29 cellular contexts compared by ENCODE assay signal in genomic region chr6:25635886-25636317, GRCh38. TPM values are rescaled to one million over a fixed set of nuclear protein-coding genes. Genes with fewer than 3 reads are reported as not detected.
DNase-seq lines count a peak whose midpoint lies in the region; FAIRE-seq and TF ChIP-seq lines count a peak whose summit lies in the region.
"Had no signal": no experiment of that assay in that cellular context is flagged by ENCODE, and none has a peak within 500 bp of the region (broad histone marks: within the 10 kb centered on the region; RNA-seq: fewer than 3 reads in every experiment).

No MANE protein-coding gene starts in this region.

- H3K4me1 ChIP-seq in endodermal cell (ENCODE audit: control insufficient read depth, insufficient read depth, low read length) (no peaks in the 10 kb centered on the region), neural progenitor cell (peaks cover 52% of the 10 kb centered on the region)
- H3K4me1 ChIP-seq: lower lobe of right lung, upper lobe of left lung had no signal

- H3K27ac Mint-ChIP-seq in endodermal cell = no peak overlapping the region
- H3K27ac Mint-ChIP-seq in neural progenitor cell = no peak overlapping the region
- H3K27ac Mint-ChIP-seq: activated B cell treated with CpG ODN at 0.5 μM for 24 hours; activated CD4-positive, alpha-beta T cell treated with anti-CD3 and anti-CD28 coated beads, Interleukin-2, amount 10 ng/mL, durations not matched to agents 7 days and 5 days; activated naive CD8-positive, alpha-beta T cell treated with anti-CD3 and anti-CD28 coated beads, Interleukin-2, amount 50 U/mL, for 24 hours; effector memory CD8-positive, alpha-beta T cell; naive thymus-derived CD8-positive, alpha-beta T cell had no signal

- H3K4me1 Mint-ChIP-seq in endodermal cell (peaks cover 37% of the 10 kb centered on the region), neural progenitor cell (peaks cover 40% of the 10 kb centered on the region)
- H3K4me1 Mint-ChIP-seq: activated B cell treated with CpG ODN at 0.5 μM for 24 hours; activated CD4-positive, alpha-beta T cell treated with anti-CD3 and anti-CD28 coated beads, Interleukin-2, amount 10 ng/mL, durations not matched to agents 7 days and 5 days; activated naive CD8-positive, alpha-beta T cell treated with anti-CD3 and anti-CD28 coated beads, Interleukin-2, amount 50 U/mL, for 24 hours; naive thymus-derived CD8-positive, alpha-beta T cell had no signal

- intact Hi-C loops in lower leg skin (cut with DNase I; ENCODE audit: low total_unique reads) = no loop called here

- H3K9ac ChIP-seq in endodermal cell (ENCODE audit: extremely low read depth, low read length, poor library complexity, severe bottlenecking) (no peak overlapping the region), neural progenitor cell (no peak overlapping the region)

- WGBS in endodermal cell (ENCODE audit: insufficient coverage in 1 of 2, insufficient read length in 1 of 2), 2 experiments = 60 to 93% methylated on average over 1 to 2 of the region's 2 CpGs
- WGBS in lower leg skin, 2 donors = 88 to 96% methylated on average over 2 of the region's 2 CpGs

- peak; percentile 29 for FAIRE-seq in D721Med (lab: Jason Lieb, UNC)
- FAIRE-seq: astrocyte, colon, G401.6 had no signal

- H3K36me3 ChIP-seq in endodermal cell (ENCODE audit: control insufficient read depth, insufficient read depth, low read length) (no peaks in the 10 kb centered on the region), neural progenitor cell (no peaks in the 10 kb centered on the region)
- H3K36me3 ChIP-seq: cardiac muscle cell, lower lobe of right lung, upper lobe of left lung had no signal

- no peaks in the 10 kb centered on the region for H3K79me2 ChIP-seq in neural progenitor cell (ENCODE audit: low read depth)

- H3K27me3 ChIP-seq in endodermal cell (ENCODE audit: control insufficient read depth, insufficient read depth, low read length, poor library complexity, severe bottlenecking) (peaks cover 5% of the 10 kb centered on the region), neural progenitor cell (peaks cover 90% of the 10 kb centered on the region)
- H3K27me3 ChIP-seq: upper lobe of left lung had no signal

- peaks cover 24% of the 10 kb centered on the region for H4K20me1 ChIP-seq in neural progenitor cell (ENCODE audit: low read depth)

- H3K9me3 Mint-ChIP-seq in endodermal cell = no peaks in the 10 kb centered on the region
- no peaks in the 10 kb centered on the region for H3K9me3 Mint-ChIP-seq in neural progenitor cell
- H3K9me3 Mint-ChIP-seq: activated B cell treated with CpG ODN at 0.5 μM for 24 hours; activated CD4-positive, alpha-beta T cell treated with anti-CD3 and anti-CD28 coated beads, Interleukin-2, amount 10 ng/mL, durations not matched to agents 7 days and 5 days; activated naive CD8-positive, alpha-beta T cell treated with anti-CD3 and anti-CD28 coated beads, Interleukin-2, amount 50 U/mL, for 24 hours; activated T-cell treated with anti-CD3 and anti-CD28 coated beads, Interleukin-2, amount 50 U/mL, for 4 hours; effector memory CD8-positive, alpha-beta T cell had no signal

- H3K4me3 Mint-ChIP-seq in endodermal cell = no peak overlapping the region
- H3K4me3 Mint-ChIP-seq in neural progenitor cell = no peak overlapping the region
- H3K4me3 Mint-ChIP-seq: activated B cell treated with CpG ODN at 0.5 μM for 24 hours; activated CD4-positive, alpha-beta T cell treated with anti-CD3 and anti-CD28 coated beads, Interleukin-2, amount 10 ng/mL, durations not matched to agents 7 days and 5 days; activated naive CD8-positive, alpha-beta T cell treated with anti-CD3 and anti-CD28 coated beads, Interleukin-2, amount 50 U/mL, for 24 hours; activated T-cell treated with anti-CD3 and anti-CD28 coated beads, Interleukin-2, amount 50 U/mL, for 4 hours; effector memory CD8-positive, alpha-beta T cell; naive thymus-derived CD8-positive, alpha-beta T cell had no signal

- H3K9me3 ChIP-seq in endodermal cell (ENCODE audit: control insufficient read depth, low read length) (no peaks in the 10 kb centered on the region), neural progenitor cell (ENCODE audit: low read depth) (no peaks in the 10 kb centered on the region)
- H3K9me3 ChIP-seq: lower lobe of right lung, upper lobe of left lung had no signal

- no peak overlapping the region for H2AFZ ChIP-seq in neural progenitor cell (replicated peaks)

- TF ChIP-seq POLR2A in lower leg skin (IDR thresholded peaks at IDR 0.05) = no peak

- H3K36me3 Mint-ChIP-seq in endodermal cell (ENCODE audit: low read depth) (no peaks in the 10 kb centered on the region), neural progenitor cell (no peaks in the 10 kb centered on the region)
- H3K36me3 Mint-ChIP-seq: naive thymus-derived CD8-positive, alpha-beta T cell had no signal

- peaks cover 31% of the 10 kb centered on the region for H3F3A ChIP-seq in neural progenitor cell (ENCODE audit: low read depth)

- H3K27me3 Mint-ChIP-seq in endodermal cell (ENCODE audit: insufficient read depth) = peaks cover 21% of the 10 kb centered on the region
- H3K27me3 Mint-ChIP-seq in neural progenitor cell (ENCODE audit: insufficient read depth, low read depth) = peaks cover 16% of the 10 kb centered on the region

- peak; percentile 35 for DNase-seq in D721Med (ENCODE audit: insufficient read length, low spot score)
- DNase-seq in NCI-H748 treated with DMSO at 0.1 percent for 48 hours (lab: John Stamatoyannopoulos, UW) = peak; percentile 27
- DNase-seq in endodermal cell = peak; percentile 61
- peak; percentile 83 for DNase-seq in neural progenitor cell (ENCODE audit: low spot score)
- DNase-seq in lower leg skin (ENCODE audit: low spot score in 2 of 2) = no peak
- DNase-seq in hypothalamus (lab: John Stamatoyannopoulos, UW) = no peak
- DNase-seq in pons (ENCODE audit: low spot score) = no peak
- no peak for DNase-seq in activated CD4-positive, alpha-beta T cell treated with anti-CD3 and anti-CD28 coated beads, Interleukin-2, amount 50 U/mL, for 4 hours
- DNase-seq: activated B cell treated with CpG ODN at 0.5 μM for 24 hours; activated CD4-positive, alpha-beta T cell treated with anti-CD3 and anti-CD28 coated beads, Interleukin-2, amount 10 ng/mL, durations not matched to agents 7 days and 5 days; activated naive CD8-positive, alpha-beta T cell treated with anti-CD3 and anti-CD28 coated beads, Interleukin-2, amount 50 U/mL, for 24 hours; activated T-cell treated with anti-CD3 and anti-CD28 coated beads, Interleukin-2, amount 50 U/mL, for 4 hours; DMS79; effector memory CD8-positive, alpha-beta T cell; erythroblast; IMR-90; kidney glomerular epithelial cell; lower lobe of right lung; naive thymus-derived CD8-positive, alpha-beta T cell; NCI-H187 treated with DMSO at 0.1 percent for 48 hours; occipital lobe; SIG-M5; stimulated activated naive CD4-positive, alpha-beta T cell; upper lobe of left lung had no signal

- no peak overlapping the region for H3K4me3 ChIP-seq in endodermal cell (ENCODE audit: low read length)
- no peak overlapping the region for H3K4me3 ChIP-seq in neural progenitor cell
- H3K4me3 ChIP-seq in lower leg skin (ENCODE audit: low read depth, poor library complexity, severe bottlenecking) = no peak overlapping the region
- H3K4me3 ChIP-seq: cardiac muscle cell, lower lobe of right lung, upper lobe of left lung had no signal

- no peak for TF ChIP-seq CTCF in D721Med (IDR thresholded peaks at IDR 0.05; ENCODE audit: insufficient read depth, missing control alignments)
- TF ChIP-seq CTCF in endodermal cell (conservative IDR thresholded peaks at IDR 0.05) = no peak
- TF ChIP-seq CTCF in neural progenitor cell (IDR thresholded peaks at IDR 0.05) = no peak
- TF ChIP-seq CTCF in lower leg skin (IDR thresholded peaks at IDR 0.05) = no peak

- H3K4me2 ChIP-seq in neural progenitor cell = peak overlapping the region; percentile 64

- H3K27ac ChIP-seq in endodermal cell (ENCODE audit: low read depth, low read length) = no peak overlapping the region
- no peak overlapping the region for H3K27ac ChIP-seq in neural progenitor cell
- H3K27ac ChIP-seq: cardiac muscle cell, lower lobe of right lung, upper lobe of left lung had no signal

RNA-seq across cellular contexts. Expression of gene SCGN, which starts 16.1 kb away (rescaled TPM):
- total RNA-seq in endodermal cell (not detected), neural progenitor cell (ENCODE audit: low replicate concordance) (not detected in 2 replicates), lower leg skin (not detected)
- polyA plus RNA-seq in endodermal cell (2013, experiment 1 of 2) = not detected
- polyA plus RNA-seq in endodermal cell (2013, experiment 2 of 2) = not detected
- total RNA-seq: activated B cell treated with CpG ODN at 0.5 μM for 24 hours; activated CD4-positive, alpha-beta T cell treated with anti-CD3 and anti-CD28 coated beads, Interleukin-2, amount 10 ng/mL, durations not matched to agents 7 days and 5 days; activated T-cell treated with anti-CD3 and anti-CD28 coated beads, Interleukin-2, amount 50 U/mL, for 4 hours; astrocyte; cardiac muscle cell; IMR-90; lower lobe of right lung; naive thymus-derived CD8-positive, alpha-beta T cell had no signal
- polyA plus RNA-seq: BJ; cardiac muscle cell; IMR-90; naive thymus-derived CD8-positive, alpha-beta T cell had no signal

Comparison
In these comparisons a context has a peak if more than half of its experiments do, and no peak if none do; other contexts are left out.
1. DNase-seq: peak in D721Med (single experiment), NCI-H748 treated with DMSO at 0.1 percent for 48 hours (single experiment), endodermal cell (single experiment) and neural progenitor cell (single experiment); none in lower leg skin (0 of 2), hypothalamus (0 of 51), pons (single experiment) and activated CD4-positive, alpha-beta T cell treated with anti-CD3 and anti-CD28 coated beads, Interleukin-2, amount 50 U/mL, for 4 hours (0 of 2).